17 cellular contexts compared by ENCODE assay signal in genomic region chr16:14280541-14280940, GRCh38.
"Had no signal": no experiment of that assay in that cellular context is flagged by ENCODE, and none has a peak within 500 bp of the region (broad histone marks: within the 10 kb centered on the region; RNA-seq: fewer than 3 reads in every experiment).

No MANE protein-coding gene starts in this region.

- H3K36me3 ChIP-seq: esophagus muscularis mucosa, heart left ventricle, ovary, tibial artery, upper lobe of left lung, uterus had no signal

- H3K4me3 ChIP-seq: esophagus muscularis mucosa, heart left ventricle, ovary, tibial artery, upper lobe of left lung, uterus had no signal

- H3K27me3 ChIP-seq: esophagus muscularis mucosa, heart left ventricle, ovary, tibial artery, upper lobe of left lung, uterus had no signal

- H3K27ac ChIP-seq: epithelial cell of prostate, esophagus muscularis mucosa, heart left ventricle, ovary, tibial artery, upper lobe of left lung, uterus had no signal

- H3K9me3 ChIP-seq: esophagus muscularis mucosa, ovary, tibial artery, upper lobe of left lung, uterus had no signal

- H3K4me1 ChIP-seq: uterus had no signal

- DNase-seq: cortex of kidney; effector memory CD4-positive, alpha-beta T cell; foreskin melanocyte; heart left ventricle; hippocampal formation; kidney glomerular epithelial cell; mammary epithelial cell; naive thymus-derived CD4-positive, alpha-beta T cell; nephron progenitor cell; ovary; right cardiac atrium; stimulated activated CD4-positive, alpha-beta T cell treated with anti-CD3 and anti-CD28 coated beads, Interleukin-4, amount 100 ng/mL, for 1 hour; tibial artery; upper lobe of left lung; uterus had no signal
